Comparison of ENCODE assay signal across 17 cellular contexts in genomic region chr1:240000634-240001033, GRCh38.
A peak's percentile ranks its signal among the peaks of the same experiment; 100 is the strongest.
DNase-seq lines count a peak whose midpoint lies in the region; ATAC-seq and TF ChIP-seq lines count a peak whose summit lies in the region.
"Had no signal": no experiment of that assay in that cellular context is flagged by ENCODE, and none has a peak within 500 bp of the region (broad histone marks: within the 10 kb centered on the region; RNA-seq: fewer than 3 reads in every experiment).

No MANE protein-coding gene starts in this region.

- H3K36me3 Mint-ChIP-seq in glutamatergic neuron (ENCODE audit: unreplicated experiment), result peaks cover 5% of the 10 kb centered on the region

- no peak for ATAC-seq in gastroesophageal sphincter
- ATAC-seq: heart left ventricle had no signal

- DNase-seq in AG20443 (ENCODE audit: low spot score) (peak; percentile 46), M059J (ENCODE audit: low read depth) (peak; percentile 75), brain microvascular endothelial cell (peak; percentile 57), iris pigment epithelial cell (ENCODE audit: low read depth) (peak; percentile 82), glutamatergic neuron (no peak), transverse colon (no peak)
- DNase-seq in central memory CD4-positive, alpha-beta T cell, result no peak
- DNase-seq: activated CD4-positive, alpha-beta memory T cell treated with anti-CD3 and anti-CD28 coated beads, Interleukin-2, amount 10 ng/mL, durations not matched to agents 7 days and 5 days; anterior cingulate cortex; C1 segment of cervical spinal cord; heart left ventricle; NCI-H1105 treated with DMSO at 0.1 percent for 48 hours; stimulated activated CD4-positive, alpha-beta T cell treated with anti-CD3 and anti-CD28 coated beads, Interleukin-15, amount 100 ng/mL, for 24 hours had no signal

- H3K4me3 ChIP-seq in brain microvascular endothelial cell (ENCODE audit: low read depth, low read length) (no peak overlapping the region), gastroesophageal sphincter (no peak overlapping the region), transverse colon (no peak overlapping the region)
- H3K4me3 ChIP-seq: heart left ventricle, thoracic aorta had no signal

- no peaks in the 10 kb centered on the region for H3K9me3 ChIP-seq in gastroesophageal sphincter
- H3K9me3 ChIP-seq in transverse colon, result no peaks in the 10 kb centered on the region
- H3K9me3 ChIP-seq: heart left ventricle, thoracic aorta had no signal

- H3K4me1 ChIP-seq in gastroesophageal sphincter (peaks cover 0 to 12% (median 9%) of the 10 kb centered on the region in 3 donors), transverse colon (peaks cover 0 to 11% (median 6%) of the 10 kb centered on the region in 4 donors)

- H3K4me1 Mint-ChIP-seq in glutamatergic neuron (ENCODE audit: low read depth, unreplicated experiment), result peaks cover 2% of the 10 kb centered on the region

- 79 to 80% methylated on average over 2 to 4 of the region's 4 CpGs for WGBS in gastroesophageal sphincter (ENCODE audit: low coverage in 1 of 2), 2 donors
- WGBS in transverse colon (ENCODE audit: low coverage in 1 of 2), 2 donors, result 50 to 62% methylated on average over 2 to 4 of the region's 4 CpGs

- peaks cover 5% of the 10 kb centered on the region for H3K9me3 Mint-ChIP-seq in glutamatergic neuron (ENCODE audit: unreplicated experiment)
- H3K9me3 Mint-ChIP-seq: activated CD4-positive, alpha-beta memory T cell treated with anti-CD3 and anti-CD28 coated beads, Interleukin-2, amount 10 ng/mL, durations not matched to agents 7 days and 5 days; activated T-helper 2 cell treated with anti-CD3 and anti-CD28 coated beads, Interferon-gamma antibody, Interleukin-2, Interleukin-4, amounts not matched to agents 10 μg/mL and 5 μg/mL and 100 μg/mL, durations not matched to agents 14 hours and 24 hours and 36 hours had no signal

- no peak overlapping the region for H3K27ac Mint-ChIP-seq in glutamatergic neuron (ENCODE audit: unreplicated experiment)
- H3K27ac Mint-ChIP-seq: activated CD4-positive, alpha-beta memory T cell treated with anti-CD3 and anti-CD28 coated beads, Interleukin-2, amount 10 ng/mL, durations not matched to agents 7 days and 5 days; activated T-helper 2 cell treated with anti-CD3 and anti-CD28 coated beads, Interferon-gamma antibody, Interleukin-2, Interleukin-4, amounts not matched to agents 10 μg/mL and 5 μg/mL and 100 μg/mL, durations not matched to agents 14 hours and 24 hours and 36 hours; progenitor cell of endocrine pancreas had no signal

- TF ChIP-seq CTCF in brain microvascular endothelial cell (IDR thresholded peaks at IDR 0.05; ENCODE audit: low read depth, low read length, missing control alignments), result no peak
- TF ChIP-seq CTCF in glutamatergic neuron (IDR thresholded peaks at IDR 0.05; ENCODE audit: partially characterized antibody, unreplicated experiment), result no peak
- TF ChIP-seq CTCF in gastroesophageal sphincter (IDR thresholded peaks at IDR 0.05), result no peak
- TF ChIP-seq CTCF in transverse colon (IDR thresholded peaks at IDR 0.05), result no peak

- in situ Hi-C loops in brain microvascular endothelial cell (cut with HindIII; ENCODE audit: low pct_ligation_motif_present, low sequenced_read_pairs) (no loop called here), transverse colon (cut with MboI; ENCODE audit: low pct_ligation_motif_present in 1 of 4, low pct_unique_long_range_greater_than_20kb in 1 of 4, low sequenced_read_pairs in 3 of 4) (no loop called here)

- H3K36me3 ChIP-seq in brain microvascular endothelial cell (replicated peaks) (no peaks in the 10 kb centered on the region), gastroesophageal sphincter (no peaks in the 10 kb centered on the region), transverse colon (no peaks in the 10 kb centered on the region)
- H3K36me3 ChIP-seq: heart left ventricle, thoracic aorta had no signal

- no peak for TF ChIP-seq POLR2A in gastroesophageal sphincter (IDR thresholded peaks at IDR 0.05)
- no peak for TF ChIP-seq POLR2A in transverse colon (IDR thresholded peaks at IDR 0.05)

- peaks cover 5% of the 10 kb centered on the region for H3K27me3 ChIP-seq in brain microvascular endothelial cell (replicated peaks)
- H3K27me3 ChIP-seq in gastroesophageal sphincter, result peaks cover 85% of the 10 kb centered on the region
- peaks cover 77% of the 10 kb centered on the region for H3K27me3 ChIP-seq in transverse colon

- no peak overlapping the region for H3K27ac ChIP-seq in brain microvascular endothelial cell
- H3K27ac ChIP-seq in gastroesophageal sphincter, result no peak overlapping the region
- no peak overlapping the region for H3K27ac ChIP-seq in transverse colon
- H3K27ac ChIP-seq: heart left ventricle, thoracic aorta had no signal

- intact Hi-C loops in transverse colon (cut with DNase I; ENCODE audit: low total_unique reads), result no loop called here

- H3K27me3 Mint-ChIP-seq in glutamatergic neuron (ENCODE audit: unreplicated experiment), result peaks cover 6% of the 10 kb centered on the region

- TF ChIP-seq EP300 in gastroesophageal sphincter (IDR thresholded peaks at IDR 0.05) (no peak), transverse colon (IDR thresholded peaks at IDR 0.05; ENCODE audit: low read depth) (no peak)

- H3K4me3 Mint-ChIP-seq in glutamatergic neuron (ENCODE audit: unreplicated experiment), result no peak overlapping the region
- H3K4me3 Mint-ChIP-seq: activated CD4-positive, alpha-beta memory T cell treated with anti-CD3 and anti-CD28 coated beads, Interleukin-2, amount 10 ng/mL, durations not matched to agents 7 days and 5 days had no signal

Comparison
In these comparisons a context has a peak if more than half of its experiments do, and no peak if none do; other contexts are left out.
1. DNase-seq: peak in AG20443 (single experiment), M059J (single experiment), brain microvascular endothelial cell (single experiment) and iris pigment epithelial cell (single experiment); none in central memory CD4-positive, alpha-beta T cell (single experiment), glutamatergic neuron (single experiment) and transverse colon (single experiment).